ENCODE assay signal across 8 cellular contexts in the genomic region with DNA sequence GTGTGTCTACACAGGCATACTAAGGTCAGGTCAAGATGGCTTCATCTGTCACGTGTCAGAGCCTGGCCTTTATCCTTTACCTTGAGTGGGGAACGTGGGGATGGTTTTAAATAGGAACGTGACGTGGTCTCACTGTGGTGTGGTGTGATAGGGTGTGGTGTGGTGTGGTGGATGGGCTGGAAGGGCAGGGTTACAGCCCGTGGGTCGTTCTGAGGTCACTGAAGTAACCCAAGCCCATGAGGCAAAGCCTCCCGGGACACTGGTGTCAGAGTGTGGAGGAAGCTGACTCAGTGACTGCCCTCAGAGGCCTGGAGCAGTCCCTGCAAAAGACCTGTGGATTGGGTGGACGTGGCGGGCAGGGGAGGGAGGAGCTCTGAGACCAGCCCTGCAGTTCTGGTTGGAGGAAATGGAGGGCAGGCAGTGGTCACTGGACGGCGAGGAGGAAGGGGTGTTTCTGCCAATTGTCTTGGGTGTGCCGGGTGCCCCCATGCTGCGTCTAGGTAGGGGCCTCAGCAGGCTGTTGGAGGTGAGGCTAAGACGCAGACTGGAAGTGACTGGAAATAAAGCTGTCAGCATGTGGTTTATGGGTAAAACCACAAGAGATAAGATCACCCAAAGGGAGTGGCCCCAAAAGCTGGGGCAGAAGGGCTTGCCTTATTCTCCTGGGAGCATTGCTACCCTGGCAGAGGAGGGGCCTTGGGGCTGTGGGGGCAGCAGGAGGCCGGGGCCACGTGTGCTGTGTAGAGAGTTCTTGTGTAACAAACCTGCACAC.
DNase-seq lines count a peak whose midpoint lies in the region; ATAC-seq and TF ChIP-seq lines count a peak whose summit lies in the region.

No MANE protein-coding gene starts in this region.

- CTCF ChIA-PET in activated CD8-positive, alpha-beta memory T cell treated with anti-CD3 and anti-CD28 coated beads, Interleukin-2, amount 10 ng/mL, durations not matched to agents 7 days and 5 days (lab: Charles Lee) = interaction anchor here (0.7 to 1.4 kb wide), 2 partner anchors 24 to 37 kb away, joined by 3 read pairs; no protein-coding TSS in a partner anchor

- no peak overlapping the region for H3K4me3 ChIP-seq in GM23338

- DNase-seq in GM03348 (ENCODE audit: low spot score) (peak; percentile 81), HFFc6 (peak; percentile 43), NAMALWA (ENCODE audit: low spot score) (peak; percentile 3), foreskin keratinocyte (peak; percentile 33 to 55), NCI-H2196 treated with DMSO at 0.1 percent for 48 hours (lab: John Stamatoyannopoulos, UW; ENCODE audit: unreplicated experiment) (no peak), GM23338 (ENCODE audit: low spot score) (no peak)
- peak; percentile 86 for DNase-seq in activated CD8-positive, alpha-beta memory T cell treated with anti-CD3 and anti-CD28 coated beads, Interleukin-2, amount 10 ng/mL, durations not matched to agents 7 days and 5 days
- DNase-seq in stimulated activated CD4-positive, alpha-beta T cell treated with anti-CD3 and anti-CD28 coated beads, Interleukin-2, amount 100 ng/mL, for 24 hours = peak; percentile 50 to 57

- H3K4me1 ChIP-seq in foreskin keratinocyte (peaks cover 8% of the 10 kb centered on the region), GM23338 (ENCODE audit: insufficient read depth) (no peaks in the 10 kb centered on the region)

- no peaks in the 10 kb centered on the region for H3F3A ChIP-seq in GM23338 (replicated peaks; ENCODE audit: low read depth)

- H3K4me1 Mint-ChIP-seq in HFFc6 (ENCODE audit: low read depth) (peaks cover 61% of the 10 kb centered on the region), GM23338 (peaks cover 14% of the 10 kb centered on the region)
- peaks cover 59% of the 10 kb centered on the region for H3K4me1 Mint-ChIP-seq in activated CD8-positive, alpha-beta memory T cell treated with anti-CD3 and anti-CD28 coated beads, Interleukin-2, amount 10 ng/mL, durations not matched to agents 7 days and 5 days

- H3K27ac Mint-ChIP-seq in HFFc6 = no peak overlapping the region
- peak overlapping the region; percentile 84 for H3K27ac Mint-ChIP-seq in activated CD8-positive, alpha-beta memory T cell treated with anti-CD3 and anti-CD28 coated beads, Interleukin-2, amount 10 ng/mL, durations not matched to agents 7 days and 5 days
- no peak overlapping the region; the same call in 1 of the 2 replicates for H3K27ac Mint-ChIP-seq in GM23338

- no peaks in the 10 kb centered on the region for H4K20me1 ChIP-seq in GM23338 (replicated peaks; ENCODE audit: insufficient read depth)

- H3K27me3 ChIP-seq in foreskin keratinocyte = peaks cover 82% of the 10 kb centered on the region
- H3K27me3 ChIP-seq in GM23338 (ENCODE audit: insufficient read depth) = no peaks in the 10 kb centered on the region

- no peaks in the 10 kb centered on the region for H3K9me2 ChIP-seq in GM23338 (ENCODE audit: insufficient read depth)

- H3K36me3 Mint-ChIP-seq in HFFc6 (ENCODE audit: low read depth) (peaks cover 10% of the 10 kb centered on the region), GM23338 (ENCODE audit: low read depth) (no peaks in the 10 kb centered on the region)
- no peaks in the 10 kb centered on the region for H3K36me3 Mint-ChIP-seq in activated CD8-positive, alpha-beta memory T cell treated with anti-CD3 and anti-CD28 coated beads, Interleukin-2, amount 10 ng/mL, durations not matched to agents 7 days and 5 days

- no peak overlapping the region for H2AFZ ChIP-seq in GM23338

- H3K9me3 Mint-ChIP-seq in HFFc6 (no peaks in the 10 kb centered on the region; the same call in 1 of the 2 replicates), GM23338 (no peaks in the 10 kb centered on the region; the same call in 2 of the 3 replicates)
- no peaks in the 10 kb centered on the region for H3K9me3 Mint-ChIP-seq in activated CD8-positive, alpha-beta memory T cell treated with anti-CD3 and anti-CD28 coated beads, Interleukin-2, amount 10 ng/mL, durations not matched to agents 7 days and 5 days (ENCODE audit: low read depth)

- TF ChIP-seq CTCF in HFFc6 (IDR thresholded peaks at IDR 0.05) = no peak
- no peak for TF ChIP-seq CTCF in foreskin keratinocyte (conservative IDR thresholded peaks at IDR 0.05)
- no peak for TF ChIP-seq CTCF in GM23338 (conservative IDR thresholded peaks at IDR 0.05; ENCODE audit: low read depth in 2 of 2)

- H3K79me2 ChIP-seq in GM23338 (replicated peaks; ENCODE audit: insufficient read depth) = no peaks in the 10 kb centered on the region

- H3K4me3 Mint-ChIP-seq in HFFc6 = peak overlapping the region; percentile 53
- H3K4me3 Mint-ChIP-seq in activated CD8-positive, alpha-beta memory T cell treated with anti-CD3 and anti-CD28 coated beads, Interleukin-2, amount 10 ng/mL, durations not matched to agents 7 days and 5 days = peak overlapping the region; percentile 49
- H3K4me3 Mint-ChIP-seq in GM23338 = no peak overlapping the region

- H3K4me2 ChIP-seq in GM23338 = no peak overlapping the region

- ATAC-seq in activated CD8-positive, alpha-beta memory T cell treated with anti-CD3 and anti-CD28 coated beads, Interleukin-2, amount 10 ng/mL, durations not matched to agents 7 days and 5 days = peak; percentile 82
- ATAC-seq in foreskin keratinocyte (peak; percentile 67), GM23338 (no peak)

- no peak overlapping the region for H3K27ac ChIP-seq in foreskin keratinocyte
- H3K27ac ChIP-seq in GM23338 (ENCODE audit: low read depth) = no peak overlapping the region

- H3K36me3 ChIP-seq in GM23338 (ENCODE audit: insufficient read depth) = no peaks in the 10 kb centered on the region

- H3K27me3 Mint-ChIP-seq in HFFc6 (ENCODE audit: insufficient read depth) (peaks cover 37% of the 10 kb centered on the region), GM23338 (ENCODE audit: insufficient read depth, low read depth, poor library complexity) (peaks cover 24% of the 10 kb centered on the region)
- peaks cover 98% of the 10 kb centered on the region for H3K27me3 Mint-ChIP-seq in activated CD8-positive, alpha-beta memory T cell treated with anti-CD3 and anti-CD28 coated beads, Interleukin-2, amount 10 ng/mL, durations not matched to agents 7 days and 5 days

TF ChIP-seq in GM23338, 12 proteins besides CTCF, POLR2A, EP300 and RAD21 (continues in another document):
- no peak for TF ChIP-seq ZNF331 (CRISPR knock-in tag; IDR thresholded peaks at IDR 0.05; ENCODE audit: low read depth)
- TF ChIP-seq, protein P1, sequence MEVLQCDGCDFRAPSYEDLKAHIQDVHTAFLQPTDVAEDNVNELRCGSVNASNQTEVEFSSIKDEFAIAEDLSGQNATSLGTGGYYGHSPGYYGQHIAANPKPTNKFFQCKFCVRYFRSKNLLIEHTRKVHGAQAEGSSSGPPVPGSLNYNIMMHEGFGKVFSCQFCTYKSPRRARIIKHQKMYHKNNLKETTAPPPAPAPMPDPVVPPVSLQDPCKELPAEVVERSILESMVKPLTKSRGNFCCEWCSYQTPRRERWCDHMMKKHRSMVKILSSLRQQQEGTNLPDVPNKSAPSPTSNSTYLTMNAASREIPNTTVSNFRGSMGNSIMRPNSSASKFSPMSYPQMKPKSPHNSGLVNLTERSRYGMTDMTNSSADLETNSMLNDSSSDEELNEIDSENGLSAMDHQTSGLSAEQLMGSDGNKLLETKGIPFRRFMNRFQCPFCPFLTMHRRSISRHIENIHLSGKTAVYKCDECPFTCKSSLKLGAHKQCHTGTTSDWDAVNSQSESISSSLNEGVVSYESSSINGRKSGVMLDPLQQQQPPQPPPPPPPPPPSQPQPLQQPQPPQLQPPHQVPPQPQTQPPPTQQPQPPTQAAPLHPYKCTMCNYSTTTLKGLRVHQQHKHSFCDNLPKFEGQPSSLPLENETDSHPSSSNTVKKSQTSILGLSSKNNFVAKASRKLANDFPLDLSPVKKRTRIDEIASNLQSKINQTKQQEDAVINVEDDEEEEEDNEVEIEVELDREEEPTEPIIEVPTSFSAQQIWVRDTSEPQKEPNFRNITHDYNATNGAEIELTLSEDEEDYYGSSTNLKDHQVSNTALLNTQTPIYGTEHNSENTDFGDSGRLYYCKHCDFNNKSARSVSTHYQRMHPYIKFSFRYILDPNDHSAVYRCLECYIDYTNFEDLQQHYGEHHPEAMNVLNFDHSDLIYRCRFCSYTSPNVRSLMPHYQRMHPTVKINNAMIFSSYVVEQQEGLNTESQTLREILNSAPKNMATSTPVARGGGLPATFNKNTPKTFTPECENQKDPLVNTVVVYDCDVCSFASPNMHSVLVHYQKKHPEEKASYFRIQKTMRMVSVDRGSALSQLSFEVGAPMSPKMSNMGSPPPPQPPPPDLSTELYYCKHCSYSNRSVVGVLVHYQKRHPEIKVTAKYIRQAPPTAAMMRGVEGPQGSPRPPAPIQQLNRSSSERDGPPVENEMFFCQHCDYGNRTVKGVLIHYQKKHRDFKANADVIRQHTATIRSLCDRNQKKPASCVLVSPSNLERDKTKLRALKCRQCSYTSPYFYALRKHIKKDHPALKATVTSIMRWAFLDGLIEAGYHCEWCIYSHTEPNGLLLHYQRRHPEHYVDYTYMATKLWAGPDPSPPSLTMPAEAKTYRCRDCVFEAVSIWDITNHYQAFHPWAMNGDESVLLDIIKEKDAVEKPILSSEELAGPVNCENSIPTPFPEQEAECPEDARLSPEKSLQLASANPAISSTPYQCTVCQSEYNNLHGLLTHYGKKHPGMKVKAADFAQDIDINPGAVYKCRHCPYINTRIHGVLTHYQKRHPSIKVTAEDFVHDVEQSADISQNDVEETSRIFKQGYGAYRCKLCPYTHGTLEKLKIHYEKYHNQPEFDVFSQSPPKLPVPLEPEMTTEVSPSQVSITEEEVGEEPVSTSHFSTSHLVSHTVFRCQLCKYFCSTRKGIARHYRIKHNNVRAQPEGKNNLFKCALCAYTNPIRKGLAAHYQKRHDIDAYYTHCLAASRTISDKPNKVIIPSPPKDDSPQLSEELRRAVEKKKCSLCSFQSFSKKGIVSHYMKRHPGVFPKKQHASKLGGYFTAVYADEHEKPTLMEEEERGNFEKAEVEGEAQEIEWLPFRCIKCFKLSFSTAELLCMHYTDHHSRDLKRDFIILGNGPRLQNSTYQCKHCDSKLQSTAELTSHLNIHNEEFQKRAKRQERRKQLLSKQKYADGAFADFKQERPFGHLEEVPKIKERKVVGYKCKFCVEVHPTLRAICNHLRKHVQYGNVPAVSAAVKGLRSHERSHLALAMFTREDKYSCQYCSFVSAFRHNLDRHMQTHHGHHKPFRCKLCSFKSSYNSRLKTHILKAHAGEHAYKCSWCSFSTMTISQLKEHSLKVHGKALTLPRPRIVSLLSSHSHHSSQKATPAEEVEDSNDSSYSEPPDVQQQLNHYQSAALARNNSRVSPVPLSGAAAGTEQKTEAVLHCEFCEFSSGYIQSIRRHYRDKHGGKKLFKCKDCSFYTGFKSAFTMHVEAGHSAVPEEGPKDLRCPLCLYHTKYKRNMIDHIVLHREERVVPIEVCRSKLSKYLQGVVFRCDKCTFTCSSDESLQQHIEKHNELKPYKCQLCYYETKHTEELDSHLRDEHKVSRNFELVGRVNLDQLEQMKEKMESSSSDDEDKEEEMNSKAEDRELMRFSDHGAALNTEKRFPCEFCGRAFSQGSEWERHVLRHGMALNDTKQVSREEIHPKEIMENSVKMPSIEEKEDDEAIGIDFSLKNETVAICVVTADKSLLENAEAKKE (CRISPR knock-in tag; IDR thresholded peaks at IDR 0.05) = no peak

Comparison
In these comparisons a context has a peak if more than half of its experiments do, and no peak if none do; other contexts are left out.
1. DNase-seq: peak in GM03348 (single experiment), HFFc6 (single experiment), NAMALWA (single experiment), activated CD8-positive, alpha-beta memory T cell treated with anti-CD3 and anti-CD28 coated beads, Interleukin-2, amount 10 ng/mL, durations not matched to agents 7 days and 5 days (single experiment), foreskin keratinocyte (2 of 2) and stimulated activated CD4-positive, alpha-beta T cell treated with anti-CD3 and anti-CD28 coated beads, Interleukin-2, amount 100 ng/mL, for 24 hours (2 of 2); none in NCI-H2196 treated with DMSO at 0.1 percent for 48 hours (single experiment) and GM23338 (single experiment).